ENCODE assay signal across 15 cellular contexts in the genomic region with DNA sequence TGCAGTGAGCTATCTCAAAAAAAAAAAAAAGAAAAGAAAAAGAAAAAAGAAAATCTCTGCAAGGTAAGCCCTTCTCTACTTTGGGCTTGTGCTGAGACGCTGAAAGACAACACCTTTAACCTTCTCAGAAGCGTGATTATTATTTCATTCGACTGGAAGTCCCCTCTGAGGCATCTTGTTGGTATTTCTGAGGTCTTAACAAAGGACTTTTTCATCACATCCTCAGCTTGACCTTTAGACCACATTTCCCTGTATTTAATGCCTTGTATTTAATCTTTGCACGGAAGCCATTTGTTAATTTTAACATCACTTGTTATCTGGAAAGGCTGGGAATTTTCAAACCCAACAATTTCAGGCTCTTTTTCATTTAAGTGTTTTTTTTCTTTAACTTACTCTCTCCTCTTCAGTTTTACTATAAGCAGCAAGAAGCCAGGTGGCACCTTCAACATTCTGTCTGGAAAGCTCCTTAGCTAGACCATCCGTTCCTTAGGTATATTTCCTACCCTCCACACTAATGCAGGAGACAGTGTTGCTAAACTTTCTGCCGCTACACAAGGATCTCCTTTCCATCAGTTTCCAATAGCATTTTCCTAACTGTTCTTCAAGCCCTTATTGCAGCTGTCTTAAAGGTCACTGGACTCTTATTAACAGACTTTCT. TPM values are rescaled to one million over a fixed set of nuclear protein-coding genes. Genes with fewer than 3 reads are reported as not detected.
A peak's percentile ranks its signal among the peaks of the same experiment; 100 is the strongest.
DNase-seq lines count a peak whose midpoint lies in the region; ATAC-seq and FAIRE-seq lines count a peak whose summit lies in the region.
"Had no signal": no experiment of that assay in that cellular context is flagged by ENCODE, and none has a peak within 500 bp of the region (broad histone marks: within the 10 kb centered on the region; RNA-seq: fewer than 3 reads in every experiment).

No MANE protein-coding gene starts in this region.

- H2AK5ac ChIP-seq in neuronal stem cell (ENCODE audit: low read depth, low read length), result no peak overlapping the region

- H3K27ac ChIP-seq in neuronal stem cell (replicated peaks; ENCODE audit: low read length) (no peak overlapping the region), caudate nucleus (ENCODE audit: low read depth, low read length) (no peak overlapping the region)
- H3K27ac ChIP-seq: BLaER1 had no signal

- DNase-seq in Caki2 (ENCODE audit: low read depth) (peak; percentile 71), RCC 7860 (ENCODE audit: low spot score) (peak; percentile 75), kidney glomerular epithelial cell (lab: John Stamatoyannopoulos, UW) (peak; percentile 61), neuronal stem cell (ENCODE audit: low spot score) (no peak), caudate nucleus (lab: John Stamatoyannopoulos, UW) (no peak)
- DNase-seq: activated CD4-positive, alpha-beta T cell treated with anti-CD3 and anti-CD28 coated beads for 48 hours; activated effector memory CD4-positive, alpha-beta T cell treated with Interleukin-2 at 50 U/mL for 16 hours; GOT3; Karpas-422; left colon; NCI-H187; stimulated activated CD4-positive, alpha-beta T cell treated with anti-CD3 and anti-CD28 coated beads, Interleukin-2, amount 100 ng/mL, for 48 hours; stimulated activated naive CD4-positive, alpha-beta T cell had no signal

- no CpG with 5 or more reads among the region's 6 CpGs for WGBS in neuronal stem cell (ENCODE audit: extremely low coverage in 2 of 2, insufficient read length in 2 of 2, insufficient replicate concordance in 1 of 2), 2 donors

- no peak overlapping the region for H3K4me3 ChIP-seq in neuronal stem cell (ENCODE audit: low read length in 2 of 2)
- H3K4me3 ChIP-seq: BLaER1 had no signal

- no peaks in the 10 kb centered on the region for H3K79me1 ChIP-seq in neuronal stem cell (ENCODE audit: low read depth, low read length)

- H3K9ac ChIP-seq in neuronal stem cell (ENCODE audit: low read depth, low read length, poor library complexity), result no peak overlapping the region
- H3K9ac ChIP-seq: BLaER1 had no signal

- H4K8ac ChIP-seq in neuronal stem cell (ENCODE audit: low read depth, low read length), result no peak overlapping the region

- H4K91ac ChIP-seq in neuronal stem cell (ENCODE audit: low read depth, low read length, poor library complexity), result no peak overlapping the region

- H3K4ac ChIP-seq in neuronal stem cell (ENCODE audit: low read length), result no peak overlapping the region

- H3K14ac ChIP-seq in neuronal stem cell (ENCODE audit: low read length), result no peak overlapping the region

- peak; percentile 89 for FAIRE-seq in RCC 7860 (lab: Jason Lieb, UNC)

- H2BK5ac ChIP-seq in neuronal stem cell (ENCODE audit: low read length), result no peak overlapping the region

- no peak overlapping the region for H3K4me2 ChIP-seq in neuronal stem cell (ENCODE audit: insufficient read depth, low read length, poor library complexity, severe bottlenecking)
- H3K4me2 ChIP-seq: BLaER1 had no signal

- in situ Hi-C loops in Caki2 (cut with HindIII; ENCODE audit: low pct_unique_long_range_greater_than_20kb, low sequenced_read_pairs), result no loop called here

- no peak overlapping the region for H3K18ac ChIP-seq in neuronal stem cell (ENCODE audit: low read length)

- H2AFZ ChIP-seq in neuronal stem cell (ENCODE audit: low read length), result no peak overlapping the region

- H3K36me3 ChIP-seq in neuronal stem cell (replicated peaks in 1 of 2; ENCODE audit: control insufficient read depth in 2 of 2, insufficient read depth in 2 of 2, low read length in 2 of 2), result peaks cover 3 to 36% of the 10 kb centered on the region in 2 donors

- no peak overlapping the region for H2BK120ac ChIP-seq in neuronal stem cell (ENCODE audit: low read depth, low read length)

- no peak overlapping the region for H2BK12ac ChIP-seq in neuronal stem cell (ENCODE audit: low read length)

- H3K27me3 ChIP-seq in neuronal stem cell (ENCODE audit: control insufficient read depth in 3 of 3, insufficient read depth in 3 of 3, low read depth in 1 of 3, low read length in 3 of 3), result no peaks in the 10 kb centered on the region
- H3K27me3 ChIP-seq: BLaER1 had no signal

- no peak overlapping the region for H2BK15ac ChIP-seq in neuronal stem cell (ENCODE audit: low read length)

- no peaks in the 10 kb centered on the region for H3K9me3 ChIP-seq in neuronal stem cell (replicated peaks in 1 of 2; ENCODE audit: control insufficient read depth in 2 of 2, insufficient read depth in 1 of 2, low read depth in 1 of 2, low read length in 2 of 2)
- H3K9me3 ChIP-seq: BLaER1 had no signal

- H3K4me1 ChIP-seq in neuronal stem cell (ENCODE audit: control insufficient read depth in 2 of 2, insufficient read depth in 1 of 2, low read depth in 1 of 2, low read length in 2 of 2), result peaks cover 0 to 4% of the 10 kb centered on the region in 2 donors
- H3K4me1 ChIP-seq: BLaER1 had no signal

- H3K23ac ChIP-seq in neuronal stem cell (ENCODE audit: low read depth, low read length, poor library complexity), result no peak overlapping the region

- no peak for ATAC-seq in HG03108 (IDR thresholded peaks at IDR 0.05; ENCODE audit: unreplicated experiment)
- ATAC-seq: left colon had no signal

RNA-seq across cellular contexts. Expression of a gene that starts 10.3 kb away (rescaled TPM):
- total RNA-seq in Caki2 (2014; rRNA removed; shearing (Covaris generic); ENCODE audit: low replicate concordance), result 9.8 and 29.1 TPM in 2 replicates
- polyA plus RNA-seq in neuronal stem cell (2013, experiment 1 of 2), result 14.0 TPM
- 13.4 TPM for polyA plus RNA-seq in neuronal stem cell (2013, experiment 2 of 2)

RNA-seq across cellular contexts. Expression of a gene that starts 15.4 kb away (rescaled TPM):
- total RNA-seq in Caki2 (2014; rRNA removed; shearing (Covaris generic); ENCODE audit: low replicate concordance), result 53.6 and 71.5 TPM in 2 replicates
- 0.66 TPM for polyA plus RNA-seq in neuronal stem cell (2013, experiment 1 of 2)
- polyA plus RNA-seq in neuronal stem cell (2013, experiment 2 of 2), result 0.44 TPM

RNA-seq across cellular contexts. Expression of a gene that starts 16.4 kb away (rescaled TPM):
- total RNA-seq in Caki2 (2014; rRNA removed; shearing (Covaris generic); ENCODE audit: low replicate concordance), result 50.1 and 68.9 TPM in 2 replicates
- 17.7 TPM for polyA plus RNA-seq in neuronal stem cell (2013, experiment 1 of 2)
- polyA plus RNA-seq in neuronal stem cell (2013, experiment 2 of 2), result 16.7 TPM

RNA-seq across cellular contexts. Expression of a gene that starts 46.2 kb away (rescaled TPM):
- total RNA-seq in Caki2 (2014; rRNA removed; shearing (Covaris generic); ENCODE audit: low replicate concordance), result 129 and 252 TPM in 2 replicates
- 80.5 TPM for polyA plus RNA-seq in neuronal stem cell (2013, experiment 1 of 2)
- polyA plus RNA-seq in neuronal stem cell (2013, experiment 2 of 2), result 84.2 TPM

RNA-seq across cellular contexts. Expression of a gene that starts 52.7 kb away (rescaled TPM):
- total RNA-seq in Caki2 (2014; rRNA removed; shearing (Covaris generic); ENCODE audit: low replicate concordance), result 92.6 and 130 TPM in 2 replicates
- 38.7 TPM for polyA plus RNA-seq in neuronal stem cell (2013, experiment 1 of 2)
- 37.4 TPM for polyA plus RNA-seq in neuronal stem cell (2013, experiment 2 of 2)

Comparison
In these comparisons a context has a peak if more than half of its experiments do, and no peak if none do; other contexts are left out.
1. DNase-seq: peak in Caki2 (single experiment), RCC 7860 (single experiment) and kidney glomerular epithelial cell (single experiment); none in neuronal stem cell (single experiment) and caudate nucleus (0 of 61).